10 cellular contexts compared by ENCODE assay signal in genomic region chr14:52267501-52268190, GRCh38. TPM values are rescaled to one million over a fixed set of nuclear protein-coding genes. Genes with fewer than 3 reads are reported as not detected.
DNase-seq lines count a peak whose midpoint lies in the region; ATAC-seq, FAIRE-seq and TF ChIP-seq lines count a peak whose summit lies in the region.
"Had no signal": no experiment of that assay in that cellular context is flagged by ENCODE, and none has a peak within 500 bp of the region (broad histone marks: within the 10 kb centered on the region; RNA-seq: fewer than 3 reads in every experiment).

PTGDR (plus strand) TSS chr14:52267698; CDS start chr14:52267815, 117 bp downstream.

- H3K36me3 ChIP-seq in astrocyte (ENCODE audit: insufficient read depth, low read length) (no peaks in the 10 kb centered on the region), OCI-LY7 (ENCODE audit: insufficient read depth, low read length) (no peaks in the 10 kb centered on the region)
- H3K36me3 ChIP-seq: SJSA1 had no signal

- DNase-seq in NCI-H1417 (lab: John Stamatoyannopoulos, UW) (peak in 2 of 3 experiments; percentile 58 to 69), NCI-H1417 treated with DMSO at 0.1 percent for 48 hours (lab: John Stamatoyannopoulos, UW) (no peak), astrocyte (ENCODE audit: low read depth) (peak; percentile 8), iris pigment epithelial cell (ENCODE audit: low read depth) (peak; percentile 15), OCI-LY7 (ENCODE audit: low spot score) (no peak), middle frontal gyrus (ENCODE audit: extremely low spot score, low spot score) (no peak)
- peak; percentile 46 for DNase-seq in stimulated activated CD4-positive, alpha-beta T cell treated with anti-CD3 and anti-CD28 coated beads, Interleukin-4, amount 100 ng/mL, for 24 hours

- no peaks in the 10 kb centered on the region for H3K36me3 Mint-ChIP-seq in astrocyte (ENCODE audit: low read depth, unreplicated experiment)

- TF ChIP-seq CTCF in astrocyte (IDR thresholded peaks at IDR 0.05; ENCODE audit: insufficient read depth, low read depth, low read length) (no peak), OCI-LY7 (conservative IDR thresholded peaks at IDR 0.05; ENCODE audit: low read length) (no peak)

- H3K79me2 ChIP-seq in astrocyte (ENCODE audit: insufficient read depth, low read length): no peaks in the 10 kb centered on the region
- no peaks in the 10 kb centered on the region for H3K79me2 ChIP-seq in OCI-LY7 (ENCODE audit: insufficient read depth, low read depth, low read length)

- intact Hi-C loops in OCI-LY7 (cut with micrococcal nuclease; ENCODE audit: unreplicated experiment): no loop called here

- H3K4me3 Mint-ChIP-seq in astrocyte (ENCODE audit: unreplicated experiment): peak within 1 kb of the TSS; percentile 79

- H3K9ac ChIP-seq in astrocyte (ENCODE audit: low read length): no peak within 1 kb of the TSS

- no peaks in the 10 kb centered on the region for H3K4me1 Mint-ChIP-seq in astrocyte (ENCODE audit: low read depth, unreplicated experiment)

- POLR2A ChIA-PET in OCI-LY7 (lab: Charles Lee): interaction anchor here (0.6 kb wide), 1 partner anchor 151 kb away, joined by 3 read pairs; no protein-coding TSS in a partner anchor

- H3K27ac ChIP-seq in astrocyte (ENCODE audit: low read depth, low read length): no peak within 1 kb of the TSS
- H3K27ac ChIP-seq in OCI-LY7 (ENCODE audit: low read depth, low read length, poor library complexity, severe bottlenecking): no peak within 1 kb of the TSS
- H3K27ac ChIP-seq: SJSA1 had no signal

- H3K4me3 ChIP-seq in astrocyte (ENCODE audit: insufficient read depth, low read depth, low read length) (peak within 1 kb of the TSS; percentile 50), OCI-LY7 (ENCODE audit: low read depth, low read length, poor library complexity, severe bottlenecking) (no peak within 1 kb of the TSS)
- H3K4me3 ChIP-seq: SJSA1 had no signal

- CTCF ChIA-PET in OCI-LY7 (lab: Charles Lee; ENCODE audit: unreplicated experiment): no interaction called here

- no peak within 1 kb of the TSS for H3K27ac Mint-ChIP-seq in astrocyte (ENCODE audit: unreplicated experiment)

- no peak for FAIRE-seq in astrocyte (lab: Jason Lieb, UNC)
- FAIRE-seq: A204.1 had no signal

- H3K9me2 ChIP-seq in OCI-LY7 (ENCODE audit: insufficient read depth, low read length): no peaks in the 10 kb centered on the region

- no peak for ATAC-seq in GM19324 (IDR thresholded peaks at IDR 0.05; ENCODE audit: low FRiP score, unreplicated experiment)

- H3K9me3 ChIP-seq in astrocyte (ENCODE audit: insufficient read depth, low read depth, low read length) (no peaks in the 10 kb centered on the region), OCI-LY7 (ENCODE audit: low read length) (no peaks in the 10 kb centered on the region)

- H3K4me2 ChIP-seq in astrocyte (ENCODE audit: low read length): peak within 1 kb of the TSS; percentile 84
- H3K4me2 ChIP-seq in OCI-LY7 (ENCODE audit: low read length): no peak within 1 kb of the TSS

- H3K27me3 ChIP-seq in astrocyte (ENCODE audit: insufficient read depth, low read length): peaks cover 28% of the 10 kb centered on the region

- peaks cover 19% of the 10 kb centered on the region for H3K4me1 ChIP-seq in astrocyte (ENCODE audit: insufficient read depth, low read length)
- peaks cover 2% of the 10 kb centered on the region for H3K4me1 ChIP-seq in OCI-LY7 (ENCODE audit: insufficient read depth, low read length, poor library complexity, severe bottlenecking)
- H3K4me1 ChIP-seq: SJSA1 had no signal

- H4K20me1 ChIP-seq in astrocyte (ENCODE audit: insufficient read depth, low read length) (no peaks in the 10 kb centered on the region), OCI-LY7 (ENCODE audit: insufficient read depth, low read length) (no peaks in the 10 kb centered on the region)

- peaks cover 76% of the 10 kb centered on the region for H3K27me3 Mint-ChIP-seq in astrocyte (ENCODE audit: low read depth, unreplicated experiment)

- peaks cover 2% of the 10 kb centered on the region for H3K9me3 Mint-ChIP-seq in astrocyte (ENCODE audit: unreplicated experiment)

- H2AFZ ChIP-seq in astrocyte (ENCODE audit: low read depth, low read length) (peak within 1 kb of the TSS; percentile 59), OCI-LY7 (ENCODE audit: low read length) (no peak within 1 kb of the TSS)

- BruUV-seq in OCI-LY7 (replicated peaks; lab: Mats Ljungman, UMichigan): no TSS peak

RNA-seq across cellular contexts. Expression of gene PTGDR, which starts in this region (rescaled TPM):
- total RNA-seq in astrocyte (not detected in 2 replicates), OCI-LY7 (2022) (not detected in 2 replicates)
- not detected in 2 replicates for total RNA-seq in OCI-LY7 (2014; rRNA removed; shearing (Covaris generic))
- total RNA-seq: SJSA1 had no signal

Comparison
In these comparisons a context has a peak if more than half of its experiments do, and no peak if none do; other contexts are left out.
1. DNase-seq: peak in NCI-H1417 (2 of 3), iris pigment epithelial cell (single experiment) and stimulated activated CD4-positive, alpha-beta T cell treated with anti-CD3 and anti-CD28 coated beads, Interleukin-4, amount 100 ng/mL, for 24 hours (single experiment); none in NCI-H1417 treated with DMSO at 0.1 percent for 48 hours (single experiment), OCI-LY7 (single experiment) and middle frontal gyrus (single experiment).
2. Peak in DNase-seq, H3K4me3 ChIP-seq and H3K4me2 ChIP-seq in astrocyte; RNA of the gene not detected or under 1 TPM.